Comparison of ENCODE assay signal across 5 cellular contexts in genomic region chr12:38704455-38704854, GRCh38.
"Had no signal": no experiment of that assay in that cellular context is flagged by ENCODE, and none has a peak within 500 bp of the region (broad histone marks: within the 10 kb centered on the region; RNA-seq: fewer than 3 reads in every experiment).

No MANE protein-coding gene starts in this region.

- DNase-seq: H9, HCEC 1CT, KBM-7 had no signal

- ATAC-seq: GM23338 had no signal

- H3K27ac ChIP-seq: KMS-11 had no signal

- H3K4me3 ChIP-seq: GM23338 had no signal
